Comparison of ENCODE assay signal across 7 cellular contexts in genomic region chr1:36134805-36135339, GRCh38. TPM values are rescaled to one million over a fixed set of nuclear protein-coding genes. Genes with fewer than 3 reads are reported as not detected.
DNase-seq lines count a peak whose midpoint lies in the region; ATAC-seq and TF ChIP-seq lines count a peak whose summit lies in the region.

No MANE protein-coding gene starts in this region.

- no peaks in the 10 kb centered on the region for H3K27me3 ChIP-seq in upper lobe of right lung

- H3K4me3 ChIP-seq in mesodermal cell (ENCODE audit: extremely low read depth, insufficient read depth, low read length, poor library complexity, severe bottlenecking) (no peak overlapping the region), upper lobe of right lung (no peak overlapping the region)

- DNase-seq in DMS53 (lab: John Stamatoyannopoulos, UW) (peak; percentile 68), HS-27A (ENCODE audit: low read depth) (peak; percentile 70), T-cell (peak in 3 of 34 experiments; percentile 21 to 38 (median 28)), endothelial cell (ENCODE audit: low spot score) (peak; percentile 81), upper lobe of right lung (no peak)

- peak; percentile 79 for TF ChIP-seq CTCF in endothelial cell (IDR thresholded peaks at IDR 0.05; ENCODE audit: unreplicated experiment)
- TF ChIP-seq CTCF in upper lobe of right lung (IDR thresholded peaks at IDR 0.05): peak; percentile 69

- H3K9me3 ChIP-seq in mesodermal cell (ENCODE audit: control insufficient read depth, low read length): no peaks in the 10 kb centered on the region
- H3K9me3 ChIP-seq in upper lobe of right lung: no peaks in the 10 kb centered on the region

- H3K27me3 Mint-ChIP-seq in T-cell: no peaks in the 10 kb centered on the region
- H3K27me3 Mint-ChIP-seq in endothelial cell (ENCODE audit: unreplicated experiment): peaks cover 3% of the 10 kb centered on the region

- CTCF ChIA-PET in T-cell (lab: Charles Lee): interaction anchor here in 1 of 2 donors (0.6 to 1.6 kb wide), 5 partner anchors 24 to 192 kb away, joined by 3 to 5 read pairs (median 5); no protein-coding TSS in a partner anchor

- ATAC-seq in T-cell (replicated peaks in 1 of 4) (peak; percentile 49 to 68 (median 55)), upper lobe of right lung (peak; percentile 73), GM21381 (IDR thresholded peaks at IDR 0.05; ENCODE audit: unreplicated experiment) (no peak)

- H3K36me3 ChIP-seq in mesodermal cell (ENCODE audit: control insufficient read depth, insufficient read depth, low read length) (peaks cover 38% of the 10 kb centered on the region), upper lobe of right lung (peaks cover 35% of the 10 kb centered on the region)

- H3K27ac Mint-ChIP-seq in T-cell (peak overlapping the region in 1 of 2 donors; percentile 68), endothelial cell (ENCODE audit: unreplicated experiment) (no peak overlapping the region)

- H3K4me3 Mint-ChIP-seq in T-cell (no peak overlapping the region), endothelial cell (ENCODE audit: unreplicated experiment) (no peak overlapping the region)

- intact Hi-C loops in upper lobe of right lung (cut with DNase I): no loop called here

- H3K9me3 Mint-ChIP-seq in T-cell (no peaks in the 10 kb centered on the region), endothelial cell (ENCODE audit: unreplicated experiment) (no peaks in the 10 kb centered on the region)

- 43 to 47% methylated on average over 1 to 2 of the region's 3 CpGs for WGBS in mesodermal cell (ENCODE audit: insufficient coverage in 2 of 2), 2 experiments

- POLR2A ChIA-PET in T-cell (lab: Charles Lee): interaction anchor here (0.5 to 0.6 kb wide), 4 partner anchors 12 to 140 kb away, joined by 3 to 5 read pairs (median 4); partner anchors contain the start of gene TRAPPC3 (in 1 of the 2)

- H3K27ac ChIP-seq in mesodermal cell (ENCODE audit: low read depth, low read length, severe bottlenecking): peak overlapping the region; percentile 37
- peak overlapping the region; percentile 14 for H3K27ac ChIP-seq in upper lobe of right lung

- peaks cover 25% of the 10 kb centered on the region for H3K36me3 Mint-ChIP-seq in T-cell
- peaks cover 9% of the 10 kb centered on the region for H3K36me3 Mint-ChIP-seq in endothelial cell (ENCODE audit: low read depth, unreplicated experiment)

- H3K4me1 ChIP-seq in mesodermal cell (ENCODE audit: control insufficient read depth, insufficient read depth, low read length, poor library complexity, severe bottlenecking) (peaks cover 30% of the 10 kb centered on the region), upper lobe of right lung (peaks cover 25% of the 10 kb centered on the region)

- H3K4me1 Mint-ChIP-seq in T-cell: peaks cover 3 to 6% (median 4%) of the 10 kb centered on the region in 3 donors
- peaks cover 3% of the 10 kb centered on the region for H3K4me1 Mint-ChIP-seq in endothelial cell (ENCODE audit: unreplicated experiment)

RNA-seq across cellular contexts. Expression of gene COL8A2, which starts 9.8 kb away (rescaled TPM):
- total RNA-seq in T-cell: under 1 TPM in 4 of 5 donors, not detected in 1; 0.08 to 0.15 (median 0.09) TPM
- 0.13 TPM for total RNA-seq in endothelial cell (ENCODE audit: unreplicated experiment)
- 0.37 TPM for polyA plus RNA-seq in mesodermal cell (2013, experiment 1 of 2)
- 0.61 TPM for polyA plus RNA-seq in mesodermal cell (2013, experiment 2 of 2)
- 16.2 TPM for total RNA-seq in upper lobe of right lung

RNA-seq across cellular contexts. Expression of gene TRAPPC3, which starts 14.4 kb away (rescaled TPM):
- total RNA-seq in T-cell: 10 to 100 TPM; 42.3 to 48.2 (median 44.6) TPM
- 50.7 TPM for total RNA-seq in endothelial cell (ENCODE audit: unreplicated experiment)
- polyA plus RNA-seq in mesodermal cell (2013, experiment 1 of 2): 61.7 TPM
- polyA plus RNA-seq in mesodermal cell (2013, experiment 2 of 2): 55.2 TPM
- 63.1 TPM for total RNA-seq in upper lobe of right lung

RNA-seq across cellular contexts. Expression of gene MAP7D1, which starts 21.1 kb away (rescaled TPM):
- 100 to 1,000 TPM; 157 to 295 (median 263) TPM for total RNA-seq in T-cell
- total RNA-seq in endothelial cell (ENCODE audit: unreplicated experiment): 189 TPM
- 148 TPM for polyA plus RNA-seq in mesodermal cell (2013, experiment 1 of 2)
- 124 TPM for polyA plus RNA-seq in mesodermal cell (2013, experiment 2 of 2)
- 114 TPM for total RNA-seq in upper lobe of right lung

RNA-seq across cellular contexts. Expression of gene ADPRS, which starts 46.2 kb away (rescaled TPM):
- total RNA-seq in T-cell (10 to 100 TPM; 19.0 to 30.2 (median 28.1) TPM), endothelial cell (ENCODE audit: unreplicated experiment) (24.2 TPM), upper lobe of right lung (26.9 TPM)
- 20.8 TPM for polyA plus RNA-seq in mesodermal cell (2013, experiment 1 of 2)
- 15.3 TPM for polyA plus RNA-seq in mesodermal cell (2013, experiment 2 of 2)

RNA-seq across cellular contexts. Expression of gene TEKT2, which starts 51.0 kb away (rescaled TPM):
- under 1 TPM in 1 of 5 donors, not detected in 4; 0.18 TPM for total RNA-seq in T-cell
- 0.80 TPM for total RNA-seq in endothelial cell (ENCODE audit: unreplicated experiment)
- polyA plus RNA-seq in mesodermal cell (2013, experiment 1 of 2): 2.4 TPM
- polyA plus RNA-seq in mesodermal cell (2013, experiment 2 of 2): 2.6 TPM
- 0.35 TPM for total RNA-seq in upper lobe of right lung

Comparison
In these comparisons a context has a peak if more than half of its experiments do, and no peak if none do; other contexts are left out.
1. RNA of gene COL8A2, which starts 9.8 kb away (total RNA-seq): 16.2 TPM in upper lobe of right lung (single experiment); 0.13 TPM in endothelial cell (single experiment) and 0.08 to 0.15 TPM in T-cell; every median in the first group is over 10 times any median in the second.